In genomic region chr15:31598620-31599019, GRCh38 we compare ENCODE assay signal across 12 cellular contexts.
A peak's percentile ranks its signal among the peaks of the same experiment; 100 is the strongest.
DNase-seq lines count a peak whose midpoint lies in the region; ATAC-seq, FAIRE-seq and TF ChIP-seq lines count a peak whose summit lies in the region.
"Had no signal": no experiment of that assay in that cellular context is flagged by ENCODE, and none has a peak within 500 bp of the region (broad histone marks: within the 10 kb centered on the region; RNA-seq: fewer than 3 reads in every experiment).

No MANE protein-coding gene starts in this region.

- TF ChIP-seq POLR2A in H54 (IDR thresholded peaks at IDR 0.05; ENCODE audit: low read depth, low read length) (no peak), tibial nerve (IDR thresholded peaks at IDR 0.05) (no peak)

- H3K27ac ChIP-seq in HUES6 (ENCODE audit: low read depth, low read length) (no peak overlapping the region), tibial nerve (no peak overlapping the region)
- H3K27ac ChIP-seq: esophagus squamous epithelium had no signal

- no peak overlapping the region for H3K9ac ChIP-seq in HUES6 (ENCODE audit: low read length)

- H3K4me3 ChIP-seq in HUES6 (ENCODE audit: low read depth, low read length) (0 out of 2 replicates have a peak overlapping the region, but pooled peaks have one; percentile 13), epithelial cell of esophagus (ENCODE audit: low read length) (no peak overlapping the region), tibial nerve (no peak overlapping the region)
- H3K4me3 ChIP-seq: esophagus squamous epithelium had no signal

- no peaks in the 10 kb centered on the region for H3K9me3 ChIP-seq in HUES6 (ENCODE audit: control insufficient read depth, insufficient read depth, low read depth, low read length)
- peaks cover 0 to 22% (median 2%) of the 10 kb centered on the region in 4 donors for H3K9me3 ChIP-seq in tibial nerve
- H3K9me3 ChIP-seq: esophagus squamous epithelium had no signal

- WGBS in tibial nerve, 2 donors: 5 to 16% methylated on average over 7 of the region's 7 CpGs

- no peaks in the 10 kb centered on the region for H3K36me3 ChIP-seq in HUES6 (ENCODE audit: control insufficient read depth, insufficient read depth, low read length)
- no peaks in the 10 kb centered on the region for H3K36me3 ChIP-seq in tibial nerve
- H3K36me3 ChIP-seq: esophagus squamous epithelium had no signal

- H3K4me1 ChIP-seq in HUES6 (ENCODE audit: control insufficient read depth, insufficient read depth, low read length): peaks cover 19% of the 10 kb centered on the region
- H3K4me1 ChIP-seq in tibial nerve: no peaks in the 10 kb centered on the region

- H3K27me3 ChIP-seq in HUES6 (ENCODE audit: control insufficient read depth, insufficient read depth, low read length) (no peaks in the 10 kb centered on the region), tibial nerve (no peaks in the 10 kb centered on the region)
- H3K27me3 ChIP-seq: esophagus squamous epithelium had no signal

- no peak for TF ChIP-seq EP300 in tibial nerve (IDR thresholded peaks at IDR 0.05)

- FAIRE-seq in H54 (lab: Jason Lieb, UNC): no peak

- TF ChIP-seq CTCF in epithelial cell of esophagus (IDR thresholded peaks at IDR 0.05; ENCODE audit: insufficient read depth, low read depth, low read length, missing control alignments): no peak
- TF ChIP-seq CTCF in tibial nerve (IDR thresholded peaks at IDR 0.05): no peak

- no peak for ATAC-seq in HG03354 (IDR thresholded peaks at IDR 0.05; ENCODE audit: poor library complexity, severe bottlenecking, unreplicated experiment)

- DNase-seq in NCI-H69 (lab: John Stamatoyannopoulos, UW) (peak; percentile 85), epithelial cell of esophagus (ENCODE audit: low read depth) (peak; percentile 6), renal cortical epithelial cell (ENCODE audit: low read depth) (peak; percentile 27), H54 (ENCODE audit: insufficient read length, low spot score) (no peak), tibial nerve (ENCODE audit: low spot score in 2 of 2) (no peak)
- DNase-seq: activated CD8-positive, alpha-beta memory T cell treated with anti-CD3 and anti-CD28 coated beads for 24 hours; esophagus squamous epithelium; KG1; NCI-H2029 treated with DMSO at 0.1 percent for 48 hours; T-helper 9 cell had no signal

Comparison
In these comparisons a context has a peak if more than half of its experiments do, and no peak if none do; other contexts are left out.
1. DNase-seq: peak in NCI-H69 (single experiment), epithelial cell of esophagus (single experiment) and renal cortical epithelial cell (single experiment); none in H54 (single experiment) and tibial nerve (0 of 2).